8 cellular contexts compared by ENCODE assay signal in the genomic region with DNA sequence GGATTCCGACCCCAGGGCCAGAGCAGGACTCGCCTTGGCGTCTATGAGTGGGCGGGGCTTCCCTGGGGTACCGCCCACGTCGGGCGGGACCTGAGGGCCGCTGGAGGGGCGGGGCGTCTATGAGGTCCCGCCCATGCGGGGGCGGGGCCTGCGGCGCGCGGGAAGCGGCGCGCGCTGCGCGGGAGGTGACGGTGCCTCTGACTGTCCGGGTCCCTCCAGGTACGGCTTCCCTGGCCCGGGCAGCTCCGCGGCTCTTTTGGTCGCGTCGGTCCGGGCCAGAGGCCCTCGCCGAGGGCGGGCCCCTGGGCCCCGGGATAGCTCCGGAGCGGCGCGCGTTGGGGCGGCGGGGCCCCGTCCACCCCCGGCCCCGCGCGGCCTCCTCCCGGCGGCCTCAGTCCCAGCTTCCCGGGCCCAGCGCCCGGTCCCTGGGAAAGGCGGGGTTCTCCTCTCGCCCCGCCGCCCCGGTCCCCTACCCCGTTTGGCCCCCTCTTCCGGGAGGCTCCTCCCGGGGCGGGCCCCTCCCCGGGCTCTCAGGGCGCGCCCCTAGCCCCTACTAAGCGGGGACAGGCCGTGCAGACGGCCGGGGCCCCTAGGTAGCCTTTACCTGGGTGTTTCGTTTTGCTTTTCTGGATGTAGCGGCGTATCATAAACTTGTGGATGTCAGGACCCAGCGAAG. TPM values are rescaled to one million over a fixed set of nuclear protein-coding genes. Genes with fewer than 3 reads are reported as not detected.
A peak's percentile ranks its signal among the peaks of the same experiment; 100 is the strongest.
DNase-seq lines count a peak whose midpoint lies in the region; ATAC-seq and TF ChIP-seq lines count a peak whose summit lies in the region.

TSS of gene CHAF1B (plus strand) at position 160 of the 676 bp plus-strand sequence. CDS start 745 bp downstream, outside the sequence.

- peak; percentile 89 for ATAC-seq in GM21529 (IDR thresholded peaks at IDR 0.05; ENCODE audit: unreplicated experiment)

- peaks cover 8% of the 10 kb centered on the region for H3K36me3 Mint-ChIP-seq in activated T-helper 1 cell treated with anti-CD3 and anti-CD28 coated beads, Interleukin-12 subunit alpha, Interleukin-12 subunit beta, Interleukin-2, Interleukin-4 antibody, amounts not matched to agents 30 ng/mL and 10 ng/mL and 1 ng/mL, durations not matched to agents 14 hours and 24 hours and 36 hours (ENCODE audit: low read depth)
- peaks cover 3% of the 10 kb centered on the region for H3K36me3 Mint-ChIP-seq in nephron (ENCODE audit: low read depth)

- H3K4me1 Mint-ChIP-seq in activated T-helper 1 cell treated with anti-CD3 and anti-CD28 coated beads, Interleukin-12 subunit alpha, Interleukin-12 subunit beta, Interleukin-2, Interleukin-4 antibody, amounts not matched to agents 30 ng/mL and 10 ng/mL and 1 ng/mL, durations not matched to agents 14 hours and 24 hours and 36 hours (ENCODE audit: low read depth) = peaks cover 25% of the 10 kb centered on the region
- peaks cover 22% of the 10 kb centered on the region for H3K4me1 Mint-ChIP-seq in nephron

- peak within 1 kb of the TSS; percentile 59 for H3K4me3 ChIP-seq in Jurkat, Clone E6-1 (ENCODE audit: low read length)
- peak within 1 kb of the TSS; percentile 65 for H3K4me3 ChIP-seq in fibroblast of mammary gland (ENCODE audit: control insufficient read depth, low read depth, low read length)

- TF ChIP-seq CTCF in fibroblast of mammary gland (conservative IDR thresholded peaks at IDR 0.05; ENCODE audit: control insufficient read depth, insufficient read depth, low read depth, low read length) (no peak), nephron (IDR thresholded peaks at IDR 0.05; ENCODE audit: unreplicated experiment in 3 of 3) (no peak)

- H3K27me3 Mint-ChIP-seq in activated T-helper 1 cell treated with anti-CD3 and anti-CD28 coated beads, Interleukin-12 subunit alpha, Interleukin-12 subunit beta, Interleukin-2, Interleukin-4 antibody, amounts not matched to agents 30 ng/mL and 10 ng/mL and 1 ng/mL, durations not matched to agents 14 hours and 24 hours and 36 hours (ENCODE audit: insufficient read depth) = no peaks in the 10 kb centered on the region
- H3K27me3 Mint-ChIP-seq in nephron (ENCODE audit: low read depth) = peaks cover 4% of the 10 kb centered on the region

- intact Hi-C loops in activated T-helper 1 cell treated with anti-CD3 and anti-CD28 coated beads, Interleukin-12 subunit alpha, Interleukin-12 subunit beta, Interleukin-2, Interleukin-4 antibody, amounts not matched to agents 30 ng/mL and 10 ng/mL and 1 ng/mL, durations not matched to agents 14 hours and 24 hours and 36 hours (cut with micrococcal nuclease) = loop anchor here (1.0 to 10.0 kb wide), 6 partner anchors 65 to 1771 kb away; partner anchors contain the start of genes CBR3, DOP1B, MORC3 and RCAN1

- H3K27ac Mint-ChIP-seq in activated T-helper 1 cell treated with anti-CD3 and anti-CD28 coated beads, Interleukin-12 subunit alpha, Interleukin-12 subunit beta, Interleukin-2, Interleukin-4 antibody, amounts not matched to agents 30 ng/mL and 10 ng/mL and 1 ng/mL, durations not matched to agents 14 hours and 24 hours and 36 hours = peak within 1 kb of the TSS; percentile 65
- no peak within 1 kb of the TSS for H3K27ac Mint-ChIP-seq in nephron

- no peaks in the 10 kb centered on the region for H3K9me3 Mint-ChIP-seq in activated T-helper 1 cell treated with anti-CD3 and anti-CD28 coated beads, Interleukin-12 subunit alpha, Interleukin-12 subunit beta, Interleukin-2, Interleukin-4 antibody, amounts not matched to agents 30 ng/mL and 10 ng/mL and 1 ng/mL, durations not matched to agents 14 hours and 24 hours and 36 hours
- H3K9me3 Mint-ChIP-seq in nephron = no peaks in the 10 kb centered on the region

- peak; percentile 37 for DNase-seq in DMS53 treated with DMSO at 0.1 percent for 48 hours (lab: John Stamatoyannopoulos, UW; ENCODE audit: unreplicated experiment)
- DNase-seq in Jurkat, Clone E6-1 (ENCODE audit: low read depth, low spot score) = peak; percentile 51
- DNase-seq in RKO (ENCODE audit: low spot score) = peak; percentile 76
- DNase-seq in activated T-helper 1 cell treated with anti-CD3 and anti-CD28 coated beads, Interleukin-12 subunit alpha, Interleukin-12 subunit beta, Interleukin-2, Interleukin-4 antibody, amounts not matched to agents 30 ng/mL and 10 ng/mL and 1 ng/mL, durations not matched to agents 14 hours and 24 hours and 36 hours (ENCODE audit: low spot score) = peak; percentile 80
- peak; percentile 68 for DNase-seq in fibroblast of mammary gland (ENCODE audit: low read depth)
- DNase-seq in stimulated activated naive CD4-positive, alpha-beta T cell (lab: John Stamatoyannopoulos, UW) = peak; percentile 55 to 85 (median 77)

- peak within 1 kb of the TSS; percentile 89 for H3K4me3 Mint-ChIP-seq in activated T-helper 1 cell treated with anti-CD3 and anti-CD28 coated beads, Interleukin-12 subunit alpha, Interleukin-12 subunit beta, Interleukin-2, Interleukin-4 antibody, amounts not matched to agents 30 ng/mL and 10 ng/mL and 1 ng/mL, durations not matched to agents 14 hours and 24 hours and 36 hours
- peak within 1 kb of the TSS; percentile 77 to 87 (median 84) for H3K4me3 Mint-ChIP-seq in nephron

RNA-seq across cellular contexts. Expression of gene CHAF1B, which starts in this region (rescaled TPM):
- polyA plus RNA-seq in Jurkat, Clone E6-1 (2012; ENCODE audit: insufficient read depth, insufficient read length) = 38.8 TPM
- 33.8 and 35.7 TPM in 2 replicates for total RNA-seq in activated T-helper 1 cell treated with anti-CD3 and anti-CD28 coated beads, Interleukin-12 subunit alpha, Interleukin-12 subunit beta, Interleukin-2, Interleukin-4 antibody, amounts not matched to agents 30 ng/mL and 10 ng/mL and 1 ng/mL, durations not matched to agents 14 hours and 24 hours and 36 hours

Comparison
In these comparisons a context has a peak if more than half of its experiments do, and no peak if none do; other contexts are left out.
1. Peak in every context shown above with its lines: DNase-seq, ATAC-seq and H3K4me3 ChIP-seq.